26 cellular contexts compared by ENCODE assay signal in the genomic region with DNA sequence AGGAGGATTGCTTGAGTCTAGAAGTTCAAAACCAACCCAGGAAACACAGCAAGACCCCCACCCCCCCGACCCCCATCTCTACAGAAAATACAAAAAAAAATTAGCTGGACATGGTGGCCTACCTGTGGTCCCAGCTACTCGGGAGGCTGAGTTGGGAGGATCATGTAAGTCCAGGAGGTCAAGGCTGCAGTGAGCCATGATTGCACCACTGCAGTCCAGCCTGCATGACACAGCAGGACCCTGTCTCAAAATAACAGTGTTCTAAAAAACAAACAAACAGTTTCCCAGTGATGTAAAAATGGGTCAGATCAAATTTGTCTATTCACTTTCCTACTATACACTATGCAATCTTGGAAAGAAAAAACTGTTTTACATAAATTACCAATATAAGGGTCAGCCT.
"Had no signal": no experiment of that assay in that cellular context is flagged by ENCODE, and none has a peak within 500 bp of the region (broad histone marks: within the 10 kb centered on the region; RNA-seq: fewer than 3 reads in every experiment).

No MANE protein-coding gene starts in this region.

- H3K27me3 ChIP-seq: colonic mucosa, esophagus squamous epithelium, gastrocnemius medialis, heart right ventricle, left lung had no signal

- FAIRE-seq: endometrium, islet of Langerhans, keratinocyte had no signal

- H3K27ac Mint-ChIP-seq: dendritic cell treated with granulocyte-macrophage colony-stimulating factor and Interleukin-4, amounts not matched to agents 40 ng/mL and 50 ng/mL, for 4 days; effector memory CD8-positive, alpha-beta T cell; endodermal cell; mesothelial cell of epicardium had no signal

- DNase-seq: colonic mucosa; cortex of kidney; effector CD8-positive, alpha-beta T cell; effector memory CD8-positive, alpha-beta T cell; endodermal cell; esophagus squamous epithelium; foreskin fibroblast; foreskin melanocyte; gastrocnemius medialis; glutamatergic neuron; head of caudate nucleus; heart right ventricle; hippocampal formation; left cardiac atrium; left lung; left ventricle myocardium superior; lower lobe of right lung; mesenchymal stem cell; mucosa of descending colon had no signal

- H3K27ac ChIP-seq: colonic mucosa, epithelial cell of prostate, esophagus squamous epithelium, gastrocnemius medialis, heart right ventricle, left lung, lower lobe of right lung had no signal

- H3K4me3 ChIP-seq: colonic mucosa, esophagus squamous epithelium, gastrocnemius medialis, heart right ventricle, left lung, lower lobe of right lung, mucosa of descending colon had no signal

- ATAC-seq: effector memory CD8-positive, alpha-beta T cell; esophagus mucosa; gastrocnemius medialis; heart right ventricle; left cardiac atrium; left lung; left ventricle myocardium superior; lower lobe of right lung; mucosa of descending colon had no signal

- H3K9me3 ChIP-seq: colonic mucosa, esophagus squamous epithelium, gastrocnemius medialis, heart right ventricle, left lung, lower lobe of right lung, mucosa of descending colon had no signal

- H3K36me3 ChIP-seq: colonic mucosa, esophagus squamous epithelium, gastrocnemius medialis, heart right ventricle, left lung, lower lobe of right lung had no signal

- H3K36me3 Mint-ChIP-seq: mesothelial cell of epicardium had no signal

- H3K9me3 Mint-ChIP-seq: dendritic cell treated with granulocyte-macrophage colony-stimulating factor and Interleukin-4, amounts not matched to agents 40 ng/mL and 50 ng/mL, for 4 days; endodermal cell; mesothelial cell of epicardium had no signal
